Comparison of ENCODE assay signal across 19 cellular contexts in genomic region chr19:5068251-5069090, GRCh38.
DNase-seq lines count a peak whose midpoint lies in the region; ATAC-seq and TF ChIP-seq lines count a peak whose summit lies in the region.
"Had no signal": no experiment of that assay in that cellular context is flagged by ENCODE, and none has a peak within 500 bp of the region (broad histone marks: within the 10 kb centered on the region; RNA-seq: fewer than 3 reads in every experiment).

No MANE protein-coding gene starts in this region.

- H3K36me3 ChIP-seq in endodermal cell (ENCODE audit: control insufficient read depth, insufficient read depth, low read length), result peaks cover 7% of the 10 kb centered on the region
- H3K36me3 ChIP-seq in smooth muscle cell (ENCODE audit: low read depth), result no peaks in the 10 kb centered on the region

- TF ChIP-seq CTCF in endodermal cell (conservative IDR thresholded peaks at IDR 0.05) (no peak), mesothelial cell of epicardium (IDR thresholded peaks at IDR 0.05; ENCODE audit: unreplicated experiment) (no peak), smooth muscle cell (IDR thresholded peaks at IDR 0.05; ENCODE audit: borderline replicate concordance, insufficient read depth, poor library complexity, severe bottlenecking) (no peak)

- H3K9me3 Mint-ChIP-seq in endodermal cell, result no peaks in the 10 kb centered on the region
- no peaks in the 10 kb centered on the region for H3K9me3 Mint-ChIP-seq in mesothelial cell of epicardium

- no peaks in the 10 kb centered on the region for H3K9me3 ChIP-seq in endodermal cell (ENCODE audit: control insufficient read depth, low read length)
- H3K9me3 ChIP-seq in smooth muscle cell (replicated peaks; ENCODE audit: low read depth), result no peaks in the 10 kb centered on the region
- H3K9me3 ChIP-seq: A549 had no signal

- peak; percentile 28 for DNase-seq in HuH-7 (ENCODE audit: low spot score)
- DNase-seq in endodermal cell, result no peak
- DNase-seq in mesothelial cell of epicardium (ENCODE audit: low spot score in 2 of 2, unreplicated experiment in 2 of 2), result no peak
- DNase-seq in smooth muscle cell (lab: John Stamatoyannopoulos, UW; ENCODE audit: unreplicated experiment), result peak; percentile 15
- DNase-seq in H4 (ENCODE audit: low spot score), result no peak
- DNase-seq in CD1c-positive myeloid dendritic cell (ENCODE audit: extremely low spot score), result no peak
- DNase-seq: CD4-positive, CD25-positive, alpha-beta regulatory T cell; DMS79 treated with DMSO at 0.1 percent for 48 hours; GM23248; KBM-7; NCI-H1092; NCI-H1694 treated with DMSO at 0.1 percent for 48 hours; NCI-H446; NCI-H748 treated with DMSO at 0.1 percent for 48 hours had no signal

- H3K27me3 Mint-ChIP-seq in endodermal cell (ENCODE audit: insufficient read depth) (no peaks in the 10 kb centered on the region), mesothelial cell of epicardium (ENCODE audit: low read depth) (no peaks in the 10 kb centered on the region)
- H3K27me3 Mint-ChIP-seq: CD4-positive, CD25-positive, alpha-beta regulatory T cell had no signal

- H3K4me3 Mint-ChIP-seq in endodermal cell (no peak overlapping the region), mesothelial cell of epicardium (no peak overlapping the region)
- H3K4me3 Mint-ChIP-seq: CD4-positive, CD25-positive, alpha-beta regulatory T cell had no signal

- no peak overlapping the region for H2AFZ ChIP-seq in smooth muscle cell (ENCODE audit: low read depth)
- H2AFZ ChIP-seq: GM23248 had no signal

- H4K20me1 ChIP-seq in smooth muscle cell (ENCODE audit: low read depth), result peaks cover 100% of the 10 kb centered on the region

- no peaks in the 10 kb centered on the region for H3K27me3 ChIP-seq in endodermal cell (ENCODE audit: control insufficient read depth, insufficient read depth, low read length, poor library complexity, severe bottlenecking)
- H3K27me3 ChIP-seq in smooth muscle cell (ENCODE audit: low read depth), result no peaks in the 10 kb centered on the region

- no peak overlapping the region for H3K9ac ChIP-seq in endodermal cell (ENCODE audit: extremely low read depth, low read length, poor library complexity, severe bottlenecking)
- H3K9ac ChIP-seq in smooth muscle cell (ENCODE audit: low read depth), result no peak overlapping the region
- H3K9ac ChIP-seq: GM23248 had no signal

- WGBS in endodermal cell (ENCODE audit: insufficient coverage in 1 of 2, insufficient read length in 1 of 2), 2 experiments, result 94 to 95% methylated on average over 33 to 38 of the region's 38 CpGs
- WGBS in smooth muscle cell (ENCODE audit: low lambda C conversion rate), result 63% methylated on average over 38 of the region's 38 CpGs

- no peaks in the 10 kb centered on the region for H3K79me2 ChIP-seq in smooth muscle cell (ENCODE audit: low read depth)

- H3F3A ChIP-seq in smooth muscle cell (ENCODE audit: low read depth), result no peaks in the 10 kb centered on the region

- peaks cover 12% of the 10 kb centered on the region for H3K36me3 Mint-ChIP-seq in endodermal cell (ENCODE audit: low read depth)
- peaks cover 14% of the 10 kb centered on the region for H3K36me3 Mint-ChIP-seq in mesothelial cell of epicardium

- no peak for ATAC-seq in HG03045 (IDR thresholded peaks at IDR 0.05; ENCODE audit: unreplicated experiment)
- ATAC-seq: A549, Panc1, Right ventricle myocardium inferior had no signal

- H3K4me2 ChIP-seq in smooth muscle cell, result no peak overlapping the region
- H3K4me2 ChIP-seq: A549 had no signal

- no peak overlapping the region for H3K27ac Mint-ChIP-seq in endodermal cell
- peak overlapping the region; percentile 57 for H3K27ac Mint-ChIP-seq in mesothelial cell of epicardium
- H3K27ac Mint-ChIP-seq: CD4-positive, CD25-positive, alpha-beta regulatory T cell had no signal

- H3K4me1 ChIP-seq in endodermal cell (ENCODE audit: control insufficient read depth, insufficient read depth, low read length) (no peaks in the 10 kb centered on the region), smooth muscle cell (ENCODE audit: low read depth) (no peaks in the 10 kb centered on the region)
- H3K4me1 ChIP-seq: A549 had no signal

- peak overlapping the region; percentile 24 for H3K27ac ChIP-seq in endodermal cell (ENCODE audit: low read depth, low read length)
- no peak overlapping the region for H3K27ac ChIP-seq in smooth muscle cell (ENCODE audit: low read depth)
- H3K27ac ChIP-seq: A549, GM23248, HL-60 had no signal

- H3K4me1 Mint-ChIP-seq in endodermal cell (peaks cover 3% of the 10 kb centered on the region), mesothelial cell of epicardium (peaks cover 20% of the 10 kb centered on the region)

- H3K4me3 ChIP-seq in endodermal cell (ENCODE audit: low read length), result no peak overlapping the region
- H3K4me3 ChIP-seq in smooth muscle cell, result no peak overlapping the region
- H3K4me3 ChIP-seq: A549, GM23248 had no signal

Comparison
In these comparisons a context has a peak if more than half of its experiments do, and no peak if none do; other contexts are left out.
1. DNase-seq: peak in HuH-7 (single experiment) and smooth muscle cell (single experiment); none in endodermal cell (single experiment), mesothelial cell of epicardium (0 of 2), H4 (single experiment) and CD1c-positive myeloid dendritic cell (single experiment).